ENCODE assay signal across 7 cellular contexts in genomic region chr1:245154429-245155185, GRCh38. TPM values are rescaled to one million over a fixed set of nuclear protein-coding genes. Genes with fewer than 3 reads are reported as not detected.
DNase-seq lines count a peak whose midpoint lies in the region; TF ChIP-seq lines count a peak whose summit lies in the region.

Gene KIF26B, plus strand, starts transcription at chr1:245154985. Its CDS starts 440 bp downstream, at chr1:245155425.

- peaks cover 13% of the 10 kb centered on the region for H3K4me1 Mint-ChIP-seq in activated CD4-positive, alpha-beta T cell treated with anti-CD3 and anti-CD28 coated beads, Interleukin-2, amount 10 ng/mL, durations not matched to agents 24 days and 14 days

- peak within 1 kb of the TSS; percentile 74 for H2AFZ ChIP-seq in MM.1S (ENCODE audit: low read length)

- H3K4me3 Mint-ChIP-seq in activated CD4-positive, alpha-beta T cell treated with anti-CD3 and anti-CD28 coated beads, Interleukin-2, amount 10 ng/mL, durations not matched to agents 24 days and 14 days: peak within 1 kb of the TSS; percentile 84

- DNase-seq in GM06990 (ENCODE audit: extremely low read depth, insufficient read length) (peak; percentile 37), MM.1S (peak; percentile 44), epithelial cell of prostate (ENCODE audit: low read depth, low spot score) (peak; percentile 68), thyroid gland (peak; percentile 52 to 53), T-helper 9 cell (no peak)
- DNase-seq in activated CD4-positive, alpha-beta T cell treated with anti-CD3 and anti-CD28 coated beads, Interleukin-2, amount 10 ng/mL, durations not matched to agents 24 days and 14 days: peak; percentile 70

- no peak within 1 kb of the TSS for H3K27ac ChIP-seq in MM.1S (ENCODE audit: low read length)
- H3K27ac ChIP-seq in epithelial cell of prostate: peak within 1 kb of the TSS; percentile 67
- H3K27ac ChIP-seq in thyroid gland: peak within 1 kb of the TSS in 1 of 3 donors; percentile 40

- no peaks in the 10 kb centered on the region for H3K9me3 ChIP-seq in MM.1S (replicated peaks; ENCODE audit: insufficient read depth, low read length)
- H3K9me3 ChIP-seq in mucosa of stomach (ENCODE audit: control insufficient read depth, low read length): no peaks in the 10 kb centered on the region
- H3K9me3 ChIP-seq in thyroid gland: no peaks in the 10 kb centered on the region

- H3K4me1 ChIP-seq in MM.1S (ENCODE audit: low read length) (0 out of 2 replicates have a peak, but pooled peaks cover 5% of the 10 kb centered on the region), mucosa of stomach (ENCODE audit: control insufficient read depth, insufficient read depth, low read length) (peaks cover 18% of the 10 kb centered on the region), thyroid gland (peaks cover 17 to 24% of the 10 kb centered on the region in 2 donors)

- H3K36me3 ChIP-seq in GM06990 (ENCODE audit: control insufficient read depth, insufficient read depth, low read length) (no peaks in the 10 kb centered on the region), MM.1S (replicated peaks; ENCODE audit: insufficient read depth, low read length) (no peaks in the 10 kb centered on the region), mucosa of stomach (ENCODE audit: control insufficient read depth, insufficient read depth, low read length) (no peaks in the 10 kb centered on the region), thyroid gland (no peaks in the 10 kb centered on the region)

- H3K36me3 Mint-ChIP-seq in activated CD4-positive, alpha-beta T cell treated with anti-CD3 and anti-CD28 coated beads, Interleukin-2, amount 10 ng/mL, durations not matched to agents 24 days and 14 days (ENCODE audit: low read depth): no peaks in the 10 kb centered on the region

- no peak within 1 kb of the TSS for H3K9ac ChIP-seq in MM.1S (ENCODE audit: low read length)
- H3K9ac ChIP-seq in mucosa of stomach (ENCODE audit: low read length): peak within 1 kb of the TSS; percentile 57

- TF ChIP-seq CTCF in GM06990 (IDR thresholded peaks at IDR 0.05; ENCODE audit: insufficient read depth, low read length, poor library complexity, severe bottlenecking) (no peak), MM.1S (IDR thresholded peaks at IDR 0.05; ENCODE audit: low read length) (no peak), thyroid gland (IDR thresholded peaks at IDR 0.05) (no peak)

- TF ChIP-seq POLR2A in thyroid gland (IDR thresholded peaks at IDR 0.05): peak in 1 of 2 donors; percentile 23

- peaks cover 70% of the 10 kb centered on the region for H3K27me3 Mint-ChIP-seq in activated CD4-positive, alpha-beta T cell treated with anti-CD3 and anti-CD28 coated beads, Interleukin-2, amount 10 ng/mL, durations not matched to agents 24 days and 14 days

- peaks cover 5% of the 10 kb centered on the region for H3K9me3 Mint-ChIP-seq in activated CD4-positive, alpha-beta T cell treated with anti-CD3 and anti-CD28 coated beads, Interleukin-2, amount 10 ng/mL, durations not matched to agents 24 days and 14 days

- H3K4me2 ChIP-seq in MM.1S (ENCODE audit: low read depth, low read length): peak within 1 kb of the TSS; percentile 93

- peak within 1 kb of the TSS; percentile 55 for H3K4me3 ChIP-seq in GM06990 (replicated peaks; ENCODE audit: low read depth, low read length)
- H3K4me3 ChIP-seq in MM.1S (ENCODE audit: low read length): peak within 1 kb of the TSS; percentile 61
- H3K4me3 ChIP-seq in mucosa of stomach (ENCODE audit: low read length): peak within 1 kb of the TSS; percentile 57
- H3K4me3 ChIP-seq in thyroid gland (replicated peaks in 1 of 3): peak within 1 kb of the TSS; percentile 33 to 63 (median 47)

- H3K27me3 ChIP-seq in GM06990 (replicated peaks; ENCODE audit: control insufficient read depth, insufficient read depth, low read length) (peaks cover 2% of the 10 kb centered on the region; the same call in 1 of the 2 replicates), MM.1S (replicated peaks; ENCODE audit: insufficient read depth, low read length) (peaks cover 15% of the 10 kb centered on the region), mucosa of stomach (ENCODE audit: control insufficient read depth, insufficient read depth, low read length) (peaks cover 24% of the 10 kb centered on the region), thyroid gland (no peaks in the 10 kb centered on the region)

- no peaks in the 10 kb centered on the region for H3K79me2 ChIP-seq in MM.1S (ENCODE audit: low read length)

- WGBS in thyroid gland, 2 donors: 0% methylated on average over 9 to 14 of the region's 81 CpGs

- no peaks in the 10 kb centered on the region for H3K9me2 ChIP-seq in MM.1S (replicated peaks; ENCODE audit: insufficient read depth, low read length)

- no peaks in the 10 kb centered on the region for H4K20me1 ChIP-seq in MM.1S (ENCODE audit: insufficient read depth, low read length)

- peak within 1 kb of the TSS; percentile 34 for H3K27ac Mint-ChIP-seq in activated CD4-positive, alpha-beta T cell treated with anti-CD3 and anti-CD28 coated beads, Interleukin-2, amount 10 ng/mL, durations not matched to agents 24 days and 14 days

- intact Hi-C loops in activated CD4-positive, alpha-beta T cell treated with anti-CD3 and anti-CD28 coated beads, Interleukin-2, amount 10 ng/mL, durations not matched to agents 24 days and 14 days (cut with micrococcal nuclease): loop anchor here (5.0 to 10.0 kb wide), 9 partner anchors 182 to 1900 kb away; partner anchors contain the start of genes CEP170, COX20, DESI2 and SDCCAG8
- intact Hi-C loops in thyroid gland (cut with DNase I): loop anchor here (5.0 to 10.0 kb wide), 5 partner anchors 113 to 1340 kb away; no protein-coding TSS in a partner anchor

- H3F3A ChIP-seq in MM.1S (ENCODE audit: insufficient read depth, low read length): no peaks in the 10 kb centered on the region

RNA-seq across cellular contexts. Expression of gene KIF26B, which starts in this region (rescaled TPM):
- total RNA-seq in activated CD4-positive, alpha-beta T cell treated with anti-CD3 and anti-CD28 coated beads, Interleukin-2, amount 10 ng/mL, durations not matched to agents 24 days and 14 days: 0.02 and 0.07 TPM in 2 replicates
- total RNA-seq in thyroid gland: 1 to 10 TPM; 2.4 to 6.7 (median 6.1) TPM

Comparison
In these comparisons a context has a peak if more than half of its experiments do, and no peak if none do; other contexts are left out.
1. Peak in DNase-seq in activated CD4-positive, alpha-beta T cell treated with anti-CD3 and anti-CD28 coated beads, Interleukin-2, amount 10 ng/mL, durations not matched to agents 24 days and 14 days; RNA of the gene not detected or under 1 TPM.